In the genomic region with DNA sequence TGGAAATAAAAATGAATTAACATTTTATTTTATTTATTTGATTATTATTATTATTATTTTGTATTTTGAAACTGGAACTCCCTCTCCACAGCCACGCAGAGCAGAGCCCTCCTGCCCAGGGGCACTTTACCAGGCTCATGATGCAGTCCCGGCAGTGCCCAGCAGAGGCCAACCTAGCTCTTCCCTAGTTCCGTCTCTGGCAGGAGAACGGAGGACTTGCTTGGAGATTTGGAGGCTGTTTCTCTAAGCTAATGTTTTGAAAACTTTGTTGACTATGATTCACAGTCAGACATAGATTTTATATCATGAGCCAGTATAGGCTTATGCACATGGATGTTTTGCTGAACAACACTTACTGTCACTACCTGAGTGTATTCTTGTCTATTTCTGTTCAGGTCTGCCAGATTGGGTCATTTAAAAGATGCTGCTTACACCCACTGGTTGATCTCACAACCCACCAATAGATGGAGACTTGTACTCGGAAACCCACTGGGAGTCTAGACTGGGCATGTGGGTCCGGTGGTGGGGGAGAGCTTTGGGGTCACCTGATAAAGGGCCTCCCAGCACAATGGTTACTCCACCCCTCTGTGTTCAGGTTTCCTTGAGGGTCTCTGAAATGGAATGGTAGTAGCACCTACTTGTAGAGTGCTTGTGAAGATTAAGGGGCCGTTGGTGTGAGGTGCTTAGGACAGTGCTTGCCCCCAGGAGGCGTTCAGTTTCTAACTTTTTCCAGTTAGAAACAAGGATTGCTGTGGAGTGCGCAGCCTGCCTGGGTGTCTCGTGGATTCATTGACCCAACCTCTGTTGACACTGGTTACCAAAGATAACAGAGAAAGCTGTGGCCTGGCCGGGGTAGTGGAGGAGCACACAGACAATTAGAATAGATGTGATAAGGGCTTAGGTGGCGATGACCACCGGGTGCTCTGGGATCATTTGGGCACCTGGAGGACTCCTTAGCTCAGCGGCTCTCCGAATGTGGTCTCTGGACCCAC, we compare ENCODE assay signal across 9 cellular contexts.
DNase-seq lines count a peak whose midpoint lies in the region; ATAC-seq, FAIRE-seq and TF ChIP-seq lines count a peak whose summit lies in the region.
"Had no signal": no experiment of that assay in that cellular context is flagged by ENCODE, and none has a peak within 500 bp of the region (broad histone marks: within the 10 kb centered on the region; RNA-seq: fewer than 3 reads in every experiment).

No MANE protein-coding gene starts in this region.

- peak; percentile 7 to 34 for DNase-seq in NCI-H187 (lab: John Stamatoyannopoulos, UW)
- no peak for DNase-seq in NCI-H187 treated with DMSO at 0.1 percent for 48 hours (lab: John Stamatoyannopoulos, UW)
- DNase-seq in NCI-H2029 (lab: John Stamatoyannopoulos, UW) = peak; percentile 45
- peak; percentile 54 to 71 (median 58) for DNase-seq in body of pancreas
- DNase-seq in iPS-NIHi11 (ENCODE audit: low spot score) = peak; percentile 73
- DNase-seq in stimulated activated CD4-positive, alpha-beta T cell treated with anti-CD3 and anti-CD28 coated beads, Interleukin-12 subunit alpha, Interleukin-12 subunit beta, amount 100 ng/mL, for 4 hours = peak; percentile 52

- no peaks in the 10 kb centered on the region for H3K27me3 ChIP-seq in body of pancreas
- H3K27me3 ChIP-seq: BLaER1 treated with 17β-estradiol and CSF1 and Interleukin-3, amounts not matched to agents 10 nM and 100 nM had no signal

- intact Hi-C loops in body of pancreas (cut with DNase I) = no loop called here

- TF ChIP-seq CTCF in body of pancreas (IDR thresholded peaks at IDR 0.05) = peak; percentile 62 to 93 (median 75)

- no peaks in the 10 kb centered on the region for H3K9me3 ChIP-seq in body of pancreas
- H3K9me3 ChIP-seq: BLaER1 treated with 17β-estradiol and CSF1 and Interleukin-3, amounts not matched to agents 10 nM and 100 nM had no signal

- peak; percentile 68 for ATAC-seq in HG02763 (IDR thresholded peaks at IDR 0.05; ENCODE audit: unreplicated experiment)
- ATAC-seq in body of pancreas = peak; percentile 82

- H3K36me3 ChIP-seq in body of pancreas (replicated peaks in 1 of 2; ENCODE audit: insufficient read depth in 1 of 2, low read depth in 2 of 2) = no peaks in the 10 kb centered on the region
- H3K36me3 ChIP-seq: BLaER1 treated with 17β-estradiol and CSF1 and Interleukin-3, amounts not matched to agents 10 nM and 100 nM had no signal

- no peak overlapping the region for H3K4me3 ChIP-seq in body of pancreas
- H3K4me3 ChIP-seq: BLaER1 treated with 17β-estradiol and CSF1 and Interleukin-3, amounts not matched to agents 10 nM and 100 nM had no signal

- H3K4me1 ChIP-seq in body of pancreas = no peaks in the 10 kb centered on the region

- no peak for TF ChIP-seq POLR2A in body of pancreas (IDR thresholded peaks at IDR 0.05)

- peak; percentile 62 for FAIRE-seq in TTC549 (lab: Jason Lieb, UNC)

- 43 to 46% methylated on average over 15 of the region's 15 CpGs for WGBS in body of pancreas, 2 donors

- H3K27ac ChIP-seq in body of pancreas = no peak overlapping the region
- H3K27ac ChIP-seq: BLaER1 treated with 17β-estradiol and CSF1 and Interleukin-3, amounts not matched to agents 10 nM and 100 nM had no signal
